Comparison of ENCODE assay signal across 1 cellular context in the genomic region with DNA sequence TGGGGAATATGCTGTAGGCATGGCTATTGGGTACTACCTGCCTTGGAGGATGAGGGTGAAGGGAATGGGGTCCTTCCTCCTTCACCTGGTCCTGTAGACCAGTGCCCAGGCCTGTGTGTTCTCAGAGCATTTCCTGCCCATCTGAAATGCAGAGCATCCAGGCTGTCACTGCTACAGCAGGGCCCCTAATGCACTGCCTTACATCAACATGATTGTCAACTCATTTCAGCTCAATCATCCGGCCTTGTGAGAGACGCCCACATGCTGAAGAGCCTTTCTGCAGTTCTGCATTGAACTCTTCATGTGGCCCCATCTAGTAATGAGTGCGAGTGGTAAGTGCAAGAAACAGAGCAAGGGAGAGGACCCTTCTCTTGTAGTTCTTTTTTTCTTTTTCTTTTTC.
TF ChIP-seq lines count a peak whose summit lies in the region.

No MANE protein-coding gene starts in this region.

TF ChIP-seq in SK-N-SH treated with all-trans-retinoic acid at 6 μM for 48 hours, 23 proteins besides CTCF, POLR2A, EP300 and RAD21 (continued from another document):
- TF ChIP-seq, protein P1, sequence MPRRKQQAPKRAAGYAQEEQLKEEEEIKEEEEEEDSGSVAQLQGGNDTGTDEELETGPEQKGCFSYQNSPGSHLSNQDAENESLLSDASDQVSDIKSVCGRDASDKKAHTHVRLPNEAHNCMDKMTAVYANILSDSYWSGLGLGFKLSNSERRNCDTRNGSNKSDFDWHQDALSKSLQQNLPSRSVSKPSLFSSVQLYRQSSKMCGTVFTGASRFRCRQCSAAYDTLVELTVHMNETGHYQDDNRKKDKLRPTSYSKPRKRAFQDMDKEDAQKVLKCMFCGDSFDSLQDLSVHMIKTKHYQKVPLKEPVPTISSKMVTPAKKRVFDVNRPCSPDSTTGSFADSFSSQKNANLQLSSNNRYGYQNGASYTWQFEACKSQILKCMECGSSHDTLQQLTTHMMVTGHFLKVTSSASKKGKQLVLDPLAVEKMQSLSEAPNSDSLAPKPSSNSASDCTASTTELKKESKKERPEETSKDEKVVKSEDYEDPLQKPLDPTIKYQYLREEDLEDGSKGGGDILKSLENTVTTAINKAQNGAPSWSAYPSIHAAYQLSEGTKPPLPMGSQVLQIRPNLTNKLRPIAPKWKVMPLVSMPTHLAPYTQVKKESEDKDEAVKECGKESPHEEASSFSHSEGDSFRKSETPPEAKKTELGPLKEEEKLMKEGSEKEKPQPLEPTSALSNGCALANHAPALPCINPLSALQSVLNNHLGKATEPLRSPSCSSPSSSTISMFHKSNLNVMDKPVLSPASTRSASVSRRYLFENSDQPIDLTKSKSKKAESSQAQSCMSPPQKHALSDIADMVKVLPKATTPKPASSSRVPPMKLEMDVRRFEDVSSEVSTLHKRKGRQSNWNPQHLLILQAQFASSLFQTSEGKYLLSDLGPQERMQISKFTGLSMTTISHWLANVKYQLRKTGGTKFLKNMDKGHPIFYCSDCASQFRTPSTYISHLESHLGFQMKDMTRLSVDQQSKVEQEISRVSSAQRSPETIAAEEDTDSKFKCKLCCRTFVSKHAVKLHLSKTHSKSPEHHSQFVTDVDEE (CRISPR knock-in tag; IDR thresholded peaks at IDR 0.05), result no peak
- no peak for TF ChIP-seq PPARA (CRISPR knock-in tag; IDR thresholded peaks at IDR 0.05; ENCODE audit: borderline replicate concordance)
- no peak for TF ChIP-seq ZNF8 (CRISPR knock-in tag; IDR thresholded peaks at IDR 0.05)
